9 cellular contexts compared by ENCODE assay signal in genomic region chrX:2692221-2693122, GRCh38. TPM values are rescaled to one million over a fixed set of nuclear protein-coding genes. Genes with fewer than 3 reads are reported as not detected.
DNase-seq lines count a peak whose midpoint lies in the region; ATAC-seq, FAIRE-seq and TF ChIP-seq lines count a peak whose summit lies in the region.
"Had no signal": no experiment of that assay in that cellular context is flagged by ENCODE, and none has a peak within 500 bp of the region (broad histone marks: within the 10 kb centered on the region; RNA-seq: fewer than 3 reads in every experiment).

No MANE protein-coding gene starts in this region.

- TF ChIP-seq RAD21 in A549 (conservative IDR thresholded peaks at IDR 0.05 in 1 of 2, IDR thresholded peaks at IDR 0.05 in 1 of 2), result no peak

- CTCF ChIA-PET in A549 (lab: Yijun Ruan, JAX), result no interaction called here

- H3K4me3 ChIP-seq in A549 (peak overlapping the region; percentile 82), HUES6 (ENCODE audit: low read depth, low read length) (peak overlapping the region; percentile 90), brain microvascular endothelial cell (ENCODE audit: low read depth, low read length) (peak overlapping the region; percentile 76), left lung (peak overlapping the region; percentile 82 to 94), tibial nerve (peak overlapping the region; percentile 74 to 94 (median 89))

- H3K9me3 ChIP-seq in A549 (no peaks in the 10 kb centered on the region), HUES6 (ENCODE audit: control insufficient read depth, insufficient read depth, low read depth, low read length) (no peaks in the 10 kb centered on the region), left lung (no peaks in the 10 kb centered on the region), tibial nerve (no peaks in the 10 kb centered on the region)

- H3K36me3 ChIP-seq in HUES6 (ENCODE audit: control insufficient read depth, insufficient read depth, low read length) (no peaks in the 10 kb centered on the region), brain microvascular endothelial cell (replicated peaks) (peaks cover 4% of the 10 kb centered on the region), left lung (no peaks in the 10 kb centered on the region), tibial nerve (no peaks in the 10 kb centered on the region)

- TF ChIP-seq CTCF in A549 (IDR thresholded peaks at IDR 0.05) (no peak), brain microvascular endothelial cell (IDR thresholded peaks at IDR 0.05; ENCODE audit: low read depth, low read length, missing control alignments) (no peak), left lung (IDR thresholded peaks at IDR 0.05) (no peak), tibial nerve (IDR thresholded peaks at IDR 0.05) (no peak)

- peak in 1 of 2 experiments; percentile 14; a peak in 1 of 6 replicates for ATAC-seq in A549
- peak; percentile 13 for ATAC-seq in left lung
- ATAC-seq in HG03175 (IDR thresholded peaks at IDR 0.05; ENCODE audit: unreplicated experiment), result no peak

- FAIRE-seq in A549 (lab: Jason Lieb, UNC), result no peak
- FAIRE-seq: islet of Langerhans had no signal

- peak overlapping the region; percentile 87 for H3K9ac ChIP-seq in HUES6 (ENCODE audit: low read length)

- intact Hi-C loops in left lung (cut with DNase I), result no loop called here

- DNase-seq in A549 (ENCODE audit: low read depth in 1 of 2, low spot score in 1 of 2) (peak in 1 of 2 experiments; percentile 31), brain microvascular endothelial cell (no peak), left lung (peak in 1 of 2 donors; percentile 43), tibial nerve (ENCODE audit: low spot score in 2 of 2) (no peak), NCI-H2107 (lab: John Stamatoyannopoulos, UW) (no peak), NCI-H2171 treated with DMSO at 0.1 percent for 48 hours (lab: John Stamatoyannopoulos, UW) (no peak)

- TF ChIP-seq POLR2A in A549 (IDR thresholded peaks at IDR 0.05; ENCODE audit: low read length), result no peak
- TF ChIP-seq POLR2A in tibial nerve (IDR thresholded peaks at IDR 0.05), result no peak

- 22% methylated on average over 25 of the region's 25 CpGs for WGBS in A549 (ENCODE audit: missing lambda C conversion rate)
- WGBS in tibial nerve, 2 donors, result 9 to 16% methylated on average over 25 of the region's 25 CpGs

- POLR2A ChIA-PET in A549 (lab: Yijun Ruan, JAX), result no interaction called here

- H3K4me2 ChIP-seq in A549, result peak overlapping the region; percentile 83

- TF ChIP-seq EP300 in A549 (IDR thresholded peaks at IDR 0.05), result no peak
- TF ChIP-seq EP300 in tibial nerve (IDR thresholded peaks at IDR 0.05), result no peak

- H3K27ac ChIP-seq in A549, result peak overlapping the region; percentile 85 to 94
- no peak overlapping the region; the same call in 1 of the 2 replicates for H3K27ac ChIP-seq in HUES6 (ENCODE audit: low read depth, low read length)
- H3K27ac ChIP-seq in brain microvascular endothelial cell, result peak overlapping the region; percentile 27
- peak overlapping the region; percentile 67 to 88 for H3K27ac ChIP-seq in left lung
- peak overlapping the region; percentile 64 to 89 (median 86) for H3K27ac ChIP-seq in tibial nerve

- H3K4me1 ChIP-seq in A549 (peaks cover 28% of the 10 kb centered on the region), HUES6 (ENCODE audit: control insufficient read depth, insufficient read depth, low read length) (peaks cover 28% of the 10 kb centered on the region; the same call in 1 of the 2 replicates), left lung (peaks cover 10 to 53% of the 10 kb centered on the region in 2 donors), tibial nerve (peaks cover 0 to 58% (median 42%) of the 10 kb centered on the region in 4 donors)

- H3K27me3 ChIP-seq in HUES6 (ENCODE audit: control insufficient read depth, insufficient read depth, low read length), result peaks cover 61% of the 10 kb centered on the region
- no peaks in the 10 kb centered on the region for H3K27me3 ChIP-seq in brain microvascular endothelial cell (replicated peaks)
- peaks cover 0 to 22% of the 10 kb centered on the region in 2 donors for H3K27me3 ChIP-seq in left lung
- no peaks in the 10 kb centered on the region for H3K27me3 ChIP-seq in tibial nerve

- in situ Hi-C loops in brain microvascular endothelial cell (cut with HindIII; ENCODE audit: low pct_ligation_motif_present, low sequenced_read_pairs), result no loop called here

TF ChIP-seq in A549, 52 proteins besides CTCF, POLR2A, EP300 and RAD21:
- no peak for TF ChIP-seq ELK1 (IDR thresholded peaks at IDR 0.05; ENCODE audit: low read depth, low read length)
- no peak for TF ChIP-seq MAX (IDR thresholded peaks at IDR 0.05)
- no peak for TF ChIP-seq EHMT2 (IDR thresholded peaks at IDR 0.05; ENCODE audit: low read depth)
- TF ChIP-seq ZNF302 (CRISPR knock-in tag; IDR thresholded peaks at IDR 0.05), result no peak
- no peak for TF ChIP-seq E2F6 (IDR thresholded peaks at IDR 0.05; ENCODE audit: borderline replicate concordance, low read depth)
- no peak for TF ChIP-seq REST (IDR thresholded peaks at IDR 0.05)
- no peak for TF ChIP-seq RCOR1 (IDR thresholded peaks at IDR 0.05; ENCODE audit: low read depth, low read length)
- no peak for TF ChIP-seq ZFP36 (IDR thresholded peaks at IDR 0.05; ENCODE audit: borderline replicate concordance, partially characterized antibody)
- TF ChIP-seq TFCP2L1 (CRISPR knock-in tag; IDR thresholded peaks at IDR 0.05), result no peak
- TF ChIP-seq NR3C1 (IDR thresholded peaks at IDR 0.05), result no peak

RNA-seq across cellular contexts. Expression of gene CD99, which starts 1.4 kb away (rescaled TPM):
- polyA plus RNA-seq in A549 (2011; rRNA removed) (111 and 136 TPM in 2 replicates), A549 (2017; fragmentation: RNase III; extraction: RNeasy Plus Mini Kit Qiagen cat#74134 plus additional on column Dnase treatment) (172 to 199 TPM (median 176 TPM) in 3 replicates)
- 237 and 240 TPM in 2 replicates for polyA plus RNA-seq in A549 (2012; cell fraction: cytosol; rRNA removed)
- polyA plus RNA-seq in A549 (2012; cell fraction: nucleus; rRNA removed), result 129 and 130 TPM in 2 replicates
- 71.0 and 74.8 TPM in 2 replicates for polyA minus RNA-seq in A549 (2011; rRNA and poly(A)+ RNA removed)
- total RNA-seq in left lung (100 to 1,000 TPM; 211 to 288 TPM), tibial nerve (100 to 1,000 TPM; 249 to 611 (median 391) TPM)

RNA-seq across cellular contexts. Expression of gene XG, which starts 59.4 kb away (rescaled TPM):
- polyA plus RNA-seq in A549 (2011; rRNA removed), result 0.04 and 0.06 TPM in 2 replicates
- not detected in 2 replicates for polyA plus RNA-seq in A549 (2012; cell fraction: cytosol; rRNA removed)
- polyA plus RNA-seq in A549 (2012; cell fraction: nucleus; rRNA removed), result 0.02 TPM in 1 of 2 replicates, not detected in the other
- 0.05 to 0.08 TPM in 2 of 3 replicates, not detected in the other for polyA plus RNA-seq in A549 (2017; fragmentation: RNase III; extraction: RNeasy Plus Mini Kit Qiagen cat#74134 plus additional on column Dnase treatment)
- polyA minus RNA-seq in A549 (2011; rRNA and poly(A)+ RNA removed), result not detected in 2 replicates
- total RNA-seq in left lung, result 1 to 10 TPM in 1 of 2 donors, under 1 TPM in 1; 0.38 to 1.6 TPM
- 1 to 10 TPM; 1.2 to 5.1 (median 3.1) TPM for total RNA-seq in tibial nerve
